Comparison of ENCODE assay signal across 19 cellular contexts in genomic region chr11:123391646-123392348, GRCh38. TPM values are rescaled to one million over a fixed set of nuclear protein-coding genes. Genes with fewer than 3 reads are reported as not detected.
DNase-seq lines count a peak whose midpoint lies in the region; ATAC-seq and TF ChIP-seq lines count a peak whose summit lies in the region.
"Had no signal": no experiment of that assay in that cellular context is flagged by ENCODE, and none has a peak within 500 bp of the region (broad histone marks: within the 10 kb centered on the region; RNA-seq: fewer than 3 reads in every experiment).

No MANE protein-coding gene starts in this region.

- H3K4me3 Mint-ChIP-seq in activated naive CD8-positive, alpha-beta T cell treated with anti-CD3 and anti-CD28 coated beads, Interleukin-2, amount 10 ng/mL, durations not matched to agents 7 days and 5 days = no peak overlapping the region
- H3K4me3 Mint-ChIP-seq in activated naive CD8-positive, alpha-beta T cell treated with anti-CD3 and anti-CD28 coated beads for 36 hours = no peak overlapping the region
- peak overlapping the region; percentile 36 for H3K4me3 Mint-ChIP-seq in T-helper 1 cell treated with Interleukin-12 subunit alpha and Interleukin-12 subunit beta and Interleukin-4 antibody, amounts not matched to agents 30 μg/mL and 1 μg/mL, for 36 hours
- H3K4me3 Mint-ChIP-seq in type B pancreatic cell = no peak overlapping the region
- H3K4me3 Mint-ChIP-seq: CD8-positive, alpha-beta memory T cell had no signal

- H3K9me3 Mint-ChIP-seq in activated naive CD8-positive, alpha-beta T cell treated with anti-CD3 and anti-CD28 coated beads, Interleukin-2, amount 10 ng/mL, durations not matched to agents 7 days and 5 days = no peaks in the 10 kb centered on the region
- no peaks in the 10 kb centered on the region for H3K9me3 Mint-ChIP-seq in activated naive CD8-positive, alpha-beta T cell treated with anti-CD3 and anti-CD28 coated beads for 36 hours
- no peaks in the 10 kb centered on the region for H3K9me3 Mint-ChIP-seq in T-helper 1 cell treated with Interleukin-12 subunit alpha and Interleukin-12 subunit beta and Interleukin-4 antibody, amounts not matched to agents 30 μg/mL and 1 μg/mL, for 36 hours
- H3K9me3 Mint-ChIP-seq in type B pancreatic cell = no peaks in the 10 kb centered on the region
- H3K9me3 Mint-ChIP-seq: CD8-positive, alpha-beta memory T cell had no signal

- peak overlapping the region; percentile 15 for H3K27ac Mint-ChIP-seq in activated naive CD8-positive, alpha-beta T cell treated with anti-CD3 and anti-CD28 coated beads, Interleukin-2, amount 10 ng/mL, durations not matched to agents 7 days and 5 days
- no peak overlapping the region for H3K27ac Mint-ChIP-seq in activated naive CD8-positive, alpha-beta T cell treated with anti-CD3 and anti-CD28 coated beads for 36 hours
- H3K27ac Mint-ChIP-seq in T-helper 1 cell treated with Interleukin-12 subunit alpha and Interleukin-12 subunit beta and Interleukin-4 antibody, amounts not matched to agents 30 μg/mL and 1 μg/mL, for 36 hours = peak overlapping the region; percentile 76
- no peak overlapping the region for H3K27ac Mint-ChIP-seq in type B pancreatic cell

- peaks cover 18% of the 10 kb centered on the region for H3K36me3 Mint-ChIP-seq in activated naive CD8-positive, alpha-beta T cell treated with anti-CD3 and anti-CD28 coated beads, Interleukin-2, amount 10 ng/mL, durations not matched to agents 7 days and 5 days
- H3K36me3 Mint-ChIP-seq in activated naive CD8-positive, alpha-beta T cell treated with anti-CD3 and anti-CD28 coated beads for 36 hours = no peaks in the 10 kb centered on the region
- H3K36me3 Mint-ChIP-seq in T-helper 1 cell treated with Interleukin-12 subunit alpha and Interleukin-12 subunit beta and Interleukin-4 antibody, amounts not matched to agents 30 μg/mL and 1 μg/mL, for 36 hours (ENCODE audit: low read depth) = peaks cover 32% of the 10 kb centered on the region
- no peaks in the 10 kb centered on the region for H3K36me3 Mint-ChIP-seq in type B pancreatic cell
- H3K36me3 Mint-ChIP-seq: CD8-positive, alpha-beta memory T cell had no signal

- ATAC-seq in activated naive CD8-positive, alpha-beta T cell treated with anti-CD3 and anti-CD28 coated beads, Interleukin-2, amount 10 ng/mL, durations not matched to agents 7 days and 5 days (ENCODE audit: low read depth) = no peak
- ATAC-seq: HCT116 had no signal

- H3K4me1 Mint-ChIP-seq in activated naive CD8-positive, alpha-beta T cell treated with anti-CD3 and anti-CD28 coated beads, Interleukin-2, amount 10 ng/mL, durations not matched to agents 7 days and 5 days = peaks cover 12% of the 10 kb centered on the region
- no peaks in the 10 kb centered on the region for H3K4me1 Mint-ChIP-seq in activated naive CD8-positive, alpha-beta T cell treated with anti-CD3 and anti-CD28 coated beads for 36 hours
- H3K4me1 Mint-ChIP-seq in T-helper 1 cell treated with Interleukin-12 subunit alpha and Interleukin-12 subunit beta and Interleukin-4 antibody, amounts not matched to agents 30 μg/mL and 1 μg/mL, for 36 hours (ENCODE audit: low read depth) = peaks cover 52% of the 10 kb centered on the region
- no peaks in the 10 kb centered on the region for H3K4me1 Mint-ChIP-seq in type B pancreatic cell (ENCODE audit: unreplicated experiment)
- H3K4me1 Mint-ChIP-seq: CD8-positive, alpha-beta memory T cell had no signal

- DNase-seq in DMS53 (lab: John Stamatoyannopoulos, UW) (peak; percentile 8), DMS53 treated with DMSO at 0.1 percent for 48 hours (lab: John Stamatoyannopoulos, UW; ENCODE audit: unreplicated experiment) (no peak), globus pallidus (ENCODE audit: low spot score) (no peak), type B pancreatic cell (ENCODE audit: extremely low spot score, unreplicated experiment) (no peak)
- DNase-seq in activated naive CD8-positive, alpha-beta T cell treated with anti-CD3 and anti-CD28 coated beads, Interleukin-2, amount 10 ng/mL, durations not matched to agents 7 days and 5 days = no peak
- DNase-seq in activated naive CD8-positive, alpha-beta T cell treated with anti-CD3 and anti-CD28 coated beads for 36 hours = no peak
- DNase-seq in effector CD8-positive, alpha-beta T cell (lab: John Stamatoyannopoulos, UW) = no peak
- DNase-seq: CD8-positive, alpha-beta memory T cell; EL; IMR-90; Kasumi-1; NCI-H1417 treated with DMSO at 0.1 percent for 48 hours; NCI-H2029; NCI-H748 treated with DMSO at 0.1 percent for 48 hours; Peyer's patch; Right ventricle myocardium superior; SK-N-SH had no signal

- no peak for TF ChIP-seq CTCF in type B pancreatic cell (conservative IDR thresholded peaks at IDR 0.05)

- peaks cover 6% of the 10 kb centered on the region for H3K27me3 Mint-ChIP-seq in activated naive CD8-positive, alpha-beta T cell treated with anti-CD3 and anti-CD28 coated beads, Interleukin-2, amount 10 ng/mL, durations not matched to agents 7 days and 5 days
- H3K27me3 Mint-ChIP-seq in activated naive CD8-positive, alpha-beta T cell treated with anti-CD3 and anti-CD28 coated beads for 36 hours = peaks cover 14% of the 10 kb centered on the region
- H3K27me3 Mint-ChIP-seq in T-helper 1 cell treated with Interleukin-12 subunit alpha and Interleukin-12 subunit beta and Interleukin-4 antibody, amounts not matched to agents 30 μg/mL and 1 μg/mL, for 36 hours (ENCODE audit: low read depth) = no peaks in the 10 kb centered on the region
- peaks cover 8% of the 10 kb centered on the region for H3K27me3 Mint-ChIP-seq in type B pancreatic cell
- H3K27me3 Mint-ChIP-seq: CD8-positive, alpha-beta memory T cell had no signal

- POLR2A ChIA-PET in activated naive CD8-positive, alpha-beta T cell treated with anti-CD3 and anti-CD28 coated beads, Interleukin-2, amount 10 ng/mL, durations not matched to agents 7 days and 5 days (lab: Charles Lee) = no interaction called here

RNA-seq across cellular contexts. Expression of gene GRAMD1B, which starts 38.3 kb away (rescaled TPM):
- total RNA-seq in activated naive CD8-positive, alpha-beta T cell treated with anti-CD3 and anti-CD28 coated beads, Interleukin-2, amount 10 ng/mL, durations not matched to agents 7 days and 5 days = 10 to 100 TPM; 30.3 to 36.2 TPM
- total RNA-seq in activated naive CD8-positive, alpha-beta T cell treated with anti-CD3 and anti-CD28 coated beads for 36 hours = 10 to 100 TPM; 20.3 to 20.6 TPM
- total RNA-seq in type B pancreatic cell (ENCODE audit: low replicate concordance) = 2.6 and 15.2 TPM in 2 replicates

Comparison
In these comparisons a context has a peak if more than half of its experiments do, and no peak if none do; other contexts are left out.
1. H3K27ac Mint-ChIP-seq: peak in activated naive CD8-positive, alpha-beta T cell treated with anti-CD3 and anti-CD28 coated beads, Interleukin-2, amount 10 ng/mL, durations not matched to agents 7 days and 5 days (single experiment) and T-helper 1 cell treated with Interleukin-12 subunit alpha and Interleukin-12 subunit beta and Interleukin-4 antibody, amounts not matched to agents 30 μg/mL and 1 μg/mL, for 36 hours (single experiment); none in activated naive CD8-positive, alpha-beta T cell treated with anti-CD3 and anti-CD28 coated beads for 36 hours (single experiment) and type B pancreatic cell (single experiment).